14 cellular contexts compared by ENCODE assay signal in genomic region chr21:22536511-22536910, GRCh38.
DNase-seq lines count a peak whose midpoint lies in the region; ATAC-seq, FAIRE-seq and TF ChIP-seq lines count a peak whose summit lies in the region.
"Had no signal": no experiment of that assay in that cellular context is flagged by ENCODE, and none has a peak within 500 bp of the region (broad histone marks: within the 10 kb centered on the region; RNA-seq: fewer than 3 reads in every experiment).

No MANE protein-coding gene starts in this region.

- FAIRE-seq in H54 (lab: Jason Lieb, UNC), result peak; percentile 88

- TF ChIP-seq EP300 in tibial nerve (IDR thresholded peaks at IDR 0.05), result no peak

- no peak overlapping the region for H2AFZ ChIP-seq in PC-9

- H3K27ac ChIP-seq in PC-9 (peak overlapping the region; percentile 39), epithelial cell of prostate (no peak overlapping the region), right atrium auricular region (no peak overlapping the region), tibial nerve (no peak overlapping the region)
- H3K27ac ChIP-seq: C4-2B, colonic mucosa, left ventricle myocardium inferior, thoracic aorta had no signal

- no peaks in the 10 kb centered on the region for H3K79me2 ChIP-seq in PC-9 (ENCODE audit: low read depth)

- H3F3A ChIP-seq in PC-9 (ENCODE audit: insufficient read depth, low read depth), result no peaks in the 10 kb centered on the region

- no peaks in the 10 kb centered on the region for H4K20me1 ChIP-seq in PC-9 (ENCODE audit: insufficient read depth)

- no peak for ATAC-seq in left cardiac atrium

- no TSS peak for BruUV-seq in PC-9 (replicated peaks; lab: Mats Ljungman, UMichigan)

- H3K4me3 ChIP-seq in PC-9 (no peak overlapping the region), right atrium auricular region (no peak overlapping the region), tibial nerve (no peak overlapping the region)
- H3K4me3 ChIP-seq: colonic mucosa, left ventricle myocardium inferior, thoracic aorta had no signal

- no peaks in the 10 kb centered on the region for H3K36me3 ChIP-seq in PC-9 (ENCODE audit: low read depth)
- no peaks in the 10 kb centered on the region for H3K36me3 ChIP-seq in right atrium auricular region
- no peaks in the 10 kb centered on the region for H3K36me3 ChIP-seq in tibial nerve
- H3K36me3 ChIP-seq: colonic mucosa, left ventricle myocardium inferior, thoracic aorta had no signal

- no peaks in the 10 kb centered on the region for H3K9me3 ChIP-seq in PC-9 (ENCODE audit: insufficient read depth, low read depth)
- peaks cover 0 to 25% of the 10 kb centered on the region in 2 donors for H3K9me3 ChIP-seq in right atrium auricular region
- H3K9me3 ChIP-seq in tibial nerve, result peaks cover 0 to 17% (median 2%) of the 10 kb centered on the region in 4 donors
- H3K9me3 ChIP-seq: thoracic aorta had no signal

- H3K27me3 ChIP-seq in PC-9 (ENCODE audit: insufficient read depth, low read depth) (no peaks in the 10 kb centered on the region), right atrium auricular region (no peaks in the 10 kb centered on the region), tibial nerve (no peaks in the 10 kb centered on the region)
- H3K27me3 ChIP-seq: colonic mucosa had no signal

- DNase-seq in AML-193 (lab: John Stamatoyannopoulos, UW) (peak; percentile 33 to 48), H54 (ENCODE audit: insufficient read length, low spot score) (peak; percentile 34), PC-9 (peak in 1 of 2 experiments; percentile 59), epithelial cell of prostate (ENCODE audit: low read depth, low spot score) (peak; percentile 5), right atrium auricular region (ENCODE audit: low spot score) (no peak), tibial nerve (ENCODE audit: low spot score in 2 of 2) (no peak), left cardiac atrium (no peak)
- DNase-seq: colonic mucosa, erythroblast, HFFc6, left ventricle myocardium inferior, NCI-H2081 treated with DMSO at 0.1 percent for 48 hours had no signal

- TF ChIP-seq CTCF in PC-9 (conservative IDR thresholded peaks at IDR 0.05) (no peak), right atrium auricular region (IDR thresholded peaks at IDR 0.05) (no peak), tibial nerve (IDR thresholded peaks at IDR 0.05) (no peak)

- H3K4me2 ChIP-seq in PC-9, result no peak overlapping the region

- TF ChIP-seq POLR2A in H54 (IDR thresholded peaks at IDR 0.05; ENCODE audit: low read depth, low read length) (no peak), tibial nerve (IDR thresholded peaks at IDR 0.05) (no peak)

- intact Hi-C loops in PC-9 (cut with micrococcal nuclease; ENCODE audit: unreplicated experiment), result no loop called here
- intact Hi-C loops in left cardiac atrium (cut with DNase I), result no loop called here

- POLR2A ChIA-PET in PC-9 (lab: Charles Lee; ENCODE audit: unreplicated experiment), result no interaction called here

- H3K4me1 ChIP-seq in PC-9 (replicated peaks; ENCODE audit: insufficient read depth), result no peaks in the 10 kb centered on the region
- H3K4me1 ChIP-seq in right atrium auricular region, result no peaks in the 10 kb centered on the region
- H3K4me1 ChIP-seq in tibial nerve, result no peaks in the 10 kb centered on the region
- H3K4me1 ChIP-seq: colonic mucosa, left ventricle myocardium inferior had no signal

- CTCF ChIA-PET in PC-9 (lab: Charles Lee), result no interaction called here

- H3K9me2 ChIP-seq in PC-9 (ENCODE audit: insufficient read depth), result no peaks in the 10 kb centered on the region

Comparison
In these comparisons a context has a peak if more than half of its experiments do, and no peak if none do; other contexts are left out.
1. DNase-seq: peak in AML-193 (2 of 2), H54 (single experiment) and epithelial cell of prostate (single experiment); none in right atrium auricular region (single experiment), tibial nerve (0 of 2) and left cardiac atrium (single experiment).